17 cellular contexts compared by ENCODE assay signal in genomic region chr20:48060841-48061720, GRCh38.
DNase-seq lines count a peak whose midpoint lies in the region; ATAC-seq, FAIRE-seq and TF ChIP-seq lines count a peak whose summit lies in the region.
"Had no signal": no experiment of that assay in that cellular context is flagged by ENCODE, and none has a peak within 500 bp of the region (broad histone marks: within the 10 kb centered on the region; RNA-seq: fewer than 3 reads in every experiment).

No MANE protein-coding gene starts in this region.

- H3K4me1 ChIP-seq in tibial nerve: no peaks in the 10 kb centered on the region
- H3K4me1 ChIP-seq: BLaER1 treated with 17β-estradiol and CSF1 and Interleukin-3, amounts not matched to agents 10 nM and 100 nM had no signal

- no peak for TF ChIP-seq CTCF in tibial nerve (IDR thresholded peaks at IDR 0.05)

- no peak for TF ChIP-seq EP300 in tibial nerve (IDR thresholded peaks at IDR 0.05)

- H3K4me3 ChIP-seq in tibial nerve: no peak overlapping the region
- H3K4me3 ChIP-seq: BLaER1 treated with 17β-estradiol and CSF1 and Interleukin-3, amounts not matched to agents 10 nM and 100 nM; GM12878 had no signal

- ATAC-seq in left cardiac atrium: no peak
- ATAC-seq: CD8-positive, alpha-beta T cell; GM12878 had no signal

- no peaks in the 10 kb centered on the region for H3K27me3 ChIP-seq in tibial nerve
- H3K27me3 ChIP-seq: BLaER1 treated with 17β-estradiol and CSF1 and Interleukin-3, amounts not matched to agents 10 nM and 100 nM had no signal

- FAIRE-seq in HTR-8/SVneo (lab: Jason Lieb, UNC): peak; percentile 65
- FAIRE-seq: GM12878 had no signal

- H3K9me3 ChIP-seq in tibial nerve: peaks cover 0 to 9% (median 0%) of the 10 kb centered on the region in 4 donors

- TF ChIP-seq POLR2A in tibial nerve (IDR thresholded peaks at IDR 0.05): no peak

- DNase-seq in EH (ENCODE audit: low read depth): peak; percentile 21
- no peak for DNase-seq in HTR-8/SVneo (ENCODE audit: insufficient read length, low spot score)
- DNase-seq in astrocyte of the hippocampus (ENCODE audit: low read depth, low spot score): peak; percentile 49
- peak; percentile 1 for DNase-seq in myocyte (ENCODE audit: low read depth)
- DNase-seq in NCI-H82 treated with DMSO at 0.1 percent for 48 hours (lab: John Stamatoyannopoulos, UW; ENCODE audit: unreplicated experiment): no peak
- no peak for DNase-seq in SKM-1 treated with dmso at 0.1 percent for 144 hours (lab: John Stamatoyannopoulos, UW; ENCODE audit: unreplicated experiment)
- DNase-seq in left cardiac atrium: no peak
- no peak for DNase-seq in tibial nerve (ENCODE audit: low spot score in 2 of 2)
- DNase-seq: Calu3; CD8-positive, alpha-beta T cell; DMS79 treated with DMSO at 0.1 percent for 48 hours; EL; GOT3; H9; IMR-90 had no signal

- WGBS in tibial nerve, 2 donors: 86 to 90% methylated on average over 16 of the region's 16 CpGs

- no peaks in the 10 kb centered on the region for H3K36me3 ChIP-seq in tibial nerve

- no peak overlapping the region for H3K27ac ChIP-seq in tibial nerve
- H3K27ac ChIP-seq: BLaER1 treated with 17β-estradiol and CSF1 and Interleukin-3, amounts not matched to agents 10 nM and 100 nM had no signal

- intact Hi-C loops in left cardiac atrium (cut with DNase I): no loop called here

Comparison
In these comparisons a context has a peak if more than half of its experiments do, and no peak if none do; other contexts are left out.
1. DNase-seq: peak in EH (single experiment), astrocyte of the hippocampus (single experiment) and myocyte (single experiment); none in HTR-8/SVneo (single experiment), NCI-H82 treated with DMSO at 0.1 percent for 48 hours (single experiment), SKM-1 treated with dmso at 0.1 percent for 144 hours (single experiment), left cardiac atrium (single experiment) and tibial nerve (0 of 2).